ENCODE assay signal across 13 cellular contexts in genomic region chr14:68173227-68173972, GRCh38.
DNase-seq lines count a peak whose midpoint lies in the region; ATAC-seq, FAIRE-seq and TF ChIP-seq lines count a peak whose summit lies in the region.
"Had no signal": no experiment of that assay in that cellular context is flagged by ENCODE, and none has a peak within 500 bp of the region (broad histone marks: within the 10 kb centered on the region; RNA-seq: fewer than 3 reads in every experiment).

No MANE protein-coding gene starts in this region.

- no peak overlapping the region for H3K27ac Mint-ChIP-seq in HFFc6
- H3K27ac Mint-ChIP-seq in endodermal cell: no peak overlapping the region
- H3K27ac Mint-ChIP-seq: CD4-positive, CD25-positive, alpha-beta regulatory T cell had no signal

- H3K27ac ChIP-seq in endodermal cell (ENCODE audit: low read depth, low read length) (no peak overlapping the region), right lobe of liver (peak overlapping the region; percentile 38 to 88 (median 55)), adrenal gland (no peak overlapping the region)
- H3K27ac ChIP-seq: cardiac muscle cell had no signal

- TF ChIP-seq POLR2A in right lobe of liver (IDR thresholded peaks at IDR 0.05) (no peak), adrenal gland (IDR thresholded peaks at IDR 0.05) (no peak)

- H3K4me1 Mint-ChIP-seq in HFFc6 (ENCODE audit: low read depth) (peaks cover 30% of the 10 kb centered on the region), endodermal cell (peaks cover 21% of the 10 kb centered on the region)
- H3K4me1 Mint-ChIP-seq: CD4-positive, CD25-positive, alpha-beta regulatory T cell had no signal

- intact Hi-C loops in right lobe of liver (cut with DNase I): no loop called here
- intact Hi-C loops in adrenal gland (cut with DNase I): no loop called here

- WGBS in endodermal cell (ENCODE audit: insufficient coverage in 1 of 2, insufficient read length in 1 of 2), 2 experiments: 87 to 90% methylated on average over 1 of the region's 1 CpG
- WGBS in right lobe of liver (ENCODE audit: insufficient coverage, low coverage, low lambda C conversion rate, missing lambda C conversion rate): 36% methylated on average over 1 of the region's 1 CpG
- 76 to 95% (median 88%) methylated on average over 1 of the region's 1 CpG for WGBS in adrenal gland, 4 donors

- peaks cover 11% of the 10 kb centered on the region for H3K4me1 ChIP-seq in endodermal cell (ENCODE audit: control insufficient read depth, insufficient read depth, low read length)
- H3K4me1 ChIP-seq in right lobe of liver: peaks cover 0 to 42% (median 18%) of the 10 kb centered on the region in 4 donors
- peaks cover 0 to 5% of the 10 kb centered on the region in 2 donors for H3K4me1 ChIP-seq in adrenal gland (replicated peaks in 1 of 2)

- H3K4me3 ChIP-seq in endodermal cell (ENCODE audit: low read length): peak overlapping the region; percentile 25
- peak overlapping the region in 1 of 3 donors; percentile 2 for H3K4me3 ChIP-seq in right lobe of liver
- H3K4me3 ChIP-seq in adrenal gland: no peak overlapping the region
- H3K4me3 ChIP-seq: cardiac muscle cell had no signal

- H3K9me3 ChIP-seq in endodermal cell (ENCODE audit: control insufficient read depth, low read length) (no peaks in the 10 kb centered on the region), right lobe of liver (no peaks in the 10 kb centered on the region), adrenal gland (replicated peaks in 1 of 3) (no peaks in the 10 kb centered on the region)

- ATAC-seq in right lobe of liver: no peak

- H3K36me3 ChIP-seq in endodermal cell (ENCODE audit: control insufficient read depth, insufficient read depth, low read length): no peaks in the 10 kb centered on the region
- no peaks in the 10 kb centered on the region for H3K36me3 ChIP-seq in right lobe of liver
- H3K36me3 ChIP-seq in adrenal gland (replicated peaks in 1 of 2): no peaks in the 10 kb centered on the region
- H3K36me3 ChIP-seq: cardiac muscle cell had no signal

- no peak overlapping the region for H3K4me3 Mint-ChIP-seq in HFFc6
- no peak overlapping the region for H3K4me3 Mint-ChIP-seq in endodermal cell
- H3K4me3 Mint-ChIP-seq: CD4-positive, CD25-positive, alpha-beta regulatory T cell had no signal

- FAIRE-seq in D721Med (lab: Jason Lieb, UNC): no peak

- DNase-seq in HFFc6 (peak; percentile 2), endodermal cell (no peak), right lobe of liver (no peak), stromal cell of bone marrow (ENCODE audit: low read depth) (peak; percentile 45), adrenal gland (no peak), D721Med (ENCODE audit: insufficient read length, low spot score) (no peak), NCI-H2171 treated with DMSO at 0.1 percent for 48 hours (lab: John Stamatoyannopoulos, UW) (no peak), NCI-H1694 (lab: John Stamatoyannopoulos, UW) (no peak)
- DNase-seq: CD4-positive, CD25-positive, alpha-beta regulatory T cell; H7; midbrain; stimulated activated CD4-positive, alpha-beta T cell treated with anti-CD3 and anti-CD28 coated beads, Interleukin-2, amount 100 ng/mL, for 48 hours had no signal

- H3K27me3 ChIP-seq in endodermal cell (ENCODE audit: control insufficient read depth, insufficient read depth, low read length, poor library complexity, severe bottlenecking) (no peaks in the 10 kb centered on the region), right lobe of liver (no peaks in the 10 kb centered on the region), adrenal gland (no peaks in the 10 kb centered on the region)
- H3K27me3 ChIP-seq: cardiac muscle cell had no signal

- no peaks in the 10 kb centered on the region for H3K9me3 Mint-ChIP-seq in HFFc6
- H3K9me3 Mint-ChIP-seq in endodermal cell: peaks cover 2% of the 10 kb centered on the region
- H3K9me3 Mint-ChIP-seq: CD4-positive, CD25-positive, alpha-beta regulatory T cell had no signal

- no peaks in the 10 kb centered on the region for H3K36me3 Mint-ChIP-seq in HFFc6 (ENCODE audit: low read depth)
- H3K36me3 Mint-ChIP-seq in endodermal cell (ENCODE audit: low read depth): no peaks in the 10 kb centered on the region

- TF ChIP-seq CTCF in HFFc6 (IDR thresholded peaks at IDR 0.05) (no peak), endodermal cell (conservative IDR thresholded peaks at IDR 0.05) (no peak), right lobe of liver (IDR thresholded peaks at IDR 0.05) (no peak), adrenal gland (IDR thresholded peaks at IDR 0.05) (no peak), D721Med (IDR thresholded peaks at IDR 0.05; ENCODE audit: insufficient read depth, missing control alignments) (no peak)

- H3K27me3 Mint-ChIP-seq in HFFc6 (ENCODE audit: insufficient read depth) (peaks cover 1% of the 10 kb centered on the region; the same call in 1 of the 2 replicates), endodermal cell (ENCODE audit: insufficient read depth) (no peaks in the 10 kb centered on the region)
- H3K27me3 Mint-ChIP-seq: CD4-positive, CD25-positive, alpha-beta regulatory T cell had no signal

- H3K9ac ChIP-seq in endodermal cell (ENCODE audit: extremely low read depth, low read length, poor library complexity, severe bottlenecking): no peak overlapping the region

Comparison
In these comparisons a context has a peak if more than half of its experiments do, and no peak if none do; other contexts are left out.
1. DNase-seq: peak in HFFc6 (single experiment) and stromal cell of bone marrow (single experiment); none in endodermal cell (single experiment), right lobe of liver (0 of 3), adrenal gland (0 of 7), D721Med (single experiment), NCI-H2171 treated with DMSO at 0.1 percent for 48 hours (single experiment) and NCI-H1694 (single experiment).
2. H3K27ac ChIP-seq: peak in right lobe of liver (3 of 3); none in endodermal cell (single experiment) and adrenal gland (0 of 5).